Comparison of ENCODE assay signal across 9 cellular contexts in the genomic region with DNA sequence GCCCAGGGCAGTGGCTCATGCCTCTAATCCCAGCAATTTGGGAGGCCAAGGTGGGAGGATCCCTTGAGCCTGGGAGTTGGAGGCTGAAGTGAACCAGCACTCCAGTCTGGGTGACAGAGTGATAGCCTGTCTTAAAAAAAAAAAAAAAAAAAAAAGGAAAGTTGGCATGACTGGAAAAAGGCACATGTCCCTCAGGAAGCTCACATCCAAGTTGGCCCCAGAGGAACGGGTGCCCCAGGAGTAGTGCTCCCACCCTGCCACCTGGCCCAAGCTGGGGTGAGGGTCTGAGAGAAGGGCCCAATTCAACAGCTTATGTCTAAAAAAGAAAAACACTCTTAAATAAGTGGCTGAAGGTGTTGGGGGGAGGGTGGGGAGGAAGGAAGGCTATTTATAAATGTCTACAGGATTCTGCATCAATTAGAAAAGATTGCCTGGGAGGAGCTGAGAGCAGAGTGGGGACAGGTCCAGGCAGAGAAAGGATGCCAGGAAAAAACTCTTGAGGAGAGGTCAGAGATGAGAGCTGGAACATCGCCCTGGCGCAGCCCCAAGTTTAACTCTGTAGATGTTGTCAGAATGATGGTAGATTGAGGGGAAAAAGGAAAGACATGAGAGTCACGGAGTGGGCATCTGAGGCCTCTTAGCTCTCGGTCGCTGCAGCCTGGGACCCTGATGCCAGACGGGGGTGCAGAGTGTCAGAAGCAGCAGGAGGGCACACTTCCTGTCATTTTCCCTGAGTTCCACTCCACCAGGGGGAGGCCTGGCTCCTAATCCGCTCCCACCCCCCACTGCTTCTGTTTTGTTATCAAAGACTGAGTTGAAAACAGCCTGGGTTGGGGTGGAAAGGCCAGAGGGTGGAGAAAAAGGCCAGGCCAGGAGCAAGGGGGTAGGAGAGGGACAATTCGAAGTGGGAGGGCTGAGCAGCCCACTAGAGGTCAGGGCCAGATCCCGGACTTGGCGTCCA. TPM values are rescaled to one million over a fixed set of nuclear protein-coding genes. Genes with fewer than 3 reads are reported as not detected.
DNase-seq lines count a peak whose midpoint lies in the region; ATAC-seq and TF ChIP-seq lines count a peak whose summit lies in the region.
"Had no signal": no experiment of that assay in that cellular context is flagged by ENCODE, and none has a peak within 500 bp of the region (broad histone marks: within the 10 kb centered on the region; RNA-seq: fewer than 3 reads in every experiment).

No MANE protein-coding gene starts in this region.

- no peaks in the 10 kb centered on the region for H3K36me3 ChIP-seq in parathyroid adenoma (ENCODE audit: control insufficient read depth, insufficient read depth, low read length)

- no peaks in the 10 kb centered on the region for H3K27me3 ChIP-seq in parathyroid adenoma (ENCODE audit: control insufficient read depth, insufficient read depth, low read length)

- H3K4me3 ChIP-seq in WI38 (ENCODE audit: low read depth, low read length) (no peak overlapping the region), parathyroid adenoma (ENCODE audit: low read depth, low read length) (no peak overlapping the region)

- no peak overlapping the region for H3K9ac ChIP-seq in parathyroid adenoma

- H3K79me2 ChIP-seq in parathyroid adenoma, result no peaks in the 10 kb centered on the region

- TF ChIP-seq CTCF in WI38 (IDR thresholded peaks at IDR 0.05; ENCODE audit: low read depth, low read length) (peak; percentile 26; the same call in 1 of the 2 replicates), parathyroid adenoma (IDR thresholded peaks at IDR 0.05) (no peak)

- peak overlapping the region; percentile 53 for H3K27ac ChIP-seq in parathyroid adenoma

- no peak overlapping the region for H2AFZ ChIP-seq in parathyroid adenoma

- intact Hi-C loops in Right ventricle myocardium inferior (cut with DNase I), result loop anchor here (5.0 kb wide), 1 partner anchor 110 kb away; a partner anchor contains a TSS

- peak; percentile 58 for ATAC-seq in Right ventricle myocardium inferior
- no peak for ATAC-seq in HG02610 (IDR thresholded peaks at IDR 0.05; ENCODE audit: unreplicated experiment)

- no peaks in the 10 kb centered on the region for H3K4me1 ChIP-seq in parathyroid adenoma

- no peak overlapping the region for H3K4me2 ChIP-seq in parathyroid adenoma (ENCODE audit: low read length)

- H3K9me3 ChIP-seq in parathyroid adenoma (ENCODE audit: control insufficient read depth, low read length), result no peaks in the 10 kb centered on the region

- DNase-seq in COR-L47 (lab: John Stamatoyannopoulos, UW) (peak; percentile 61), Right ventricle myocardium inferior (ENCODE audit: missing footprints) (peak; percentile 87), cerebellar nuclear complex (lab: John Stamatoyannopoulos, UW) (no peak), NAMALWA (ENCODE audit: low spot score) (no peak)
- DNase-seq in activated CD4-positive, CD25-positive, alpha-beta regulatory T cell treated with anti-CD3 and anti-CD28 coated beads, Interleukin-2, amount 50 U/mL, for 72 hours, result no peak
- DNase-seq: NCI-H226 had no signal

RNA-seq across cellular contexts. Expression of a gene that starts 7.3 kb away (rescaled TPM):
- 41.0 TPM for total RNA-seq in Right ventricle myocardium inferior

RNA-seq across cellular contexts. Expression of a gene that starts 22.0 kb away (rescaled TPM):
- 122 TPM for total RNA-seq in Right ventricle myocardium inferior

RNA-seq across cellular contexts. Expression of a gene that starts 25.6 kb away (rescaled TPM):
- total RNA-seq in Right ventricle myocardium inferior, result 54.3 TPM

RNA-seq across cellular contexts. Expression of a gene that starts 31.4 kb away (rescaled TPM):
- total RNA-seq in Right ventricle myocardium inferior, result not detected

Comparison
In these comparisons a context has a peak if more than half of its experiments do, and no peak if none do; other contexts are left out.
1. DNase-seq: peak in COR-L47 (single experiment) and Right ventricle myocardium inferior (single experiment); none in cerebellar nuclear complex (0 of 2), NAMALWA (single experiment) and activated CD4-positive, CD25-positive, alpha-beta regulatory T cell treated with anti-CD3 and anti-CD28 coated beads, Interleukin-2, amount 50 U/mL, for 72 hours (single experiment).